ENCODE assay signal across 1 cellular context in genomic region chr18:61350578-61350977, GRCh38.
TF ChIP-seq lines count a peak whose summit lies in the region.

No MANE protein-coding gene starts in this region.

TF ChIP-seq in GM23338, 12 proteins besides CTCF, POLR2A, EP300 and RAD21 (continued from another document):
- TF ChIP-seq ZNF462 (CRISPR knock-in tag; IDR thresholded peaks at IDR 0.05) (no peak), ZNF331 (CRISPR knock-in tag; IDR thresholded peaks at IDR 0.05; ENCODE audit: low read depth) (no peak)
